Comparison of ENCODE assay signal across 13 cellular contexts in genomic region chr15:81196576-81197254, GRCh38. TPM values are rescaled to one million over a fixed set of nuclear protein-coding genes. Genes with fewer than 3 reads are reported as not detected.
A peak's percentile ranks its signal among the peaks of the same experiment; 100 is the strongest.
DNase-seq lines count a peak whose midpoint lies in the region; ATAC-seq and TF ChIP-seq lines count a peak whose summit lies in the region.
"Had no signal": no experiment of that assay in that cellular context is flagged by ENCODE, and none has a peak within 500 bp of the region (broad histone marks: within the 10 kb centered on the region; RNA-seq: fewer than 3 reads in every experiment).

TSS of gene IL16 (plus strand) at chr15:81196879. CDS start at chr15:81225400, 28,521 bp downstream.

- no peak within 1 kb of the TSS for H3K18ac ChIP-seq in H9 (ENCODE audit: insufficient read length, low read depth, low read length)

- no peak within 1 kb of the TSS for H2BK15ac ChIP-seq in H9 (ENCODE audit: low read depth, low read length)

- no peaks in the 10 kb centered on the region for H3K9me3 ChIP-seq in CD4-positive, CD25-positive, alpha-beta regulatory T cell (ENCODE audit: control insufficient read depth in 2 of 2, low read length in 2 of 2)
- no peaks in the 10 kb centered on the region for H3K9me3 ChIP-seq in H9 (ENCODE audit: control insufficient read depth, low read depth, low read length)
- H3K9me3 ChIP-seq: SJCRH30 had no signal

- H3K4me3 ChIP-seq in CD4-positive, CD25-positive, alpha-beta regulatory T cell (ENCODE audit: low read depth, low read length): no peak within 1 kb of the TSS
- no peak within 1 kb of the TSS for H3K4me3 ChIP-seq in coronary artery
- H3K4me3 ChIP-seq: SJCRH30 had no signal

- ATAC-seq in CD4-positive, CD25-positive, alpha-beta regulatory T cell (ENCODE audit: low read depth in 2 of 2): no peak
- ATAC-seq in GM19035 (IDR thresholded peaks at IDR 0.05; ENCODE audit: unreplicated experiment): no peak

- no peak within 1 kb of the TSS for H2BK5ac ChIP-seq in H9 (ENCODE audit: insufficient read length, low read length)

- no peak within 1 kb of the TSS for H3K4me2 ChIP-seq in H9 (ENCODE audit: insufficient read depth, insufficient read length, low read length)

- no peak within 1 kb of the TSS for H3K4me3 Mint-ChIP-seq in CD4-positive, CD25-positive, alpha-beta regulatory T cell
- no peak within 1 kb of the TSS for H3K4me3 Mint-ChIP-seq in H9
- H3K4me3 Mint-ChIP-seq in osteocyte (ENCODE audit: unreplicated experiment): no peak within 1 kb of the TSS

- WGBS in H9 (ENCODE audit: extremely low coverage, insufficient read length, low lambda C conversion rate): no CpG with 5 or more reads among the region's 16 CpGs

- no peak for TF ChIP-seq CTCF in H9 (conservative IDR thresholded peaks at IDR 0.05)
- TF ChIP-seq CTCF in coronary artery (IDR thresholded peaks at IDR 0.05): no peak
- TF ChIP-seq CTCF in osteocyte (IDR thresholded peaks at IDR 0.05): no peak

- H3K27me3 ChIP-seq in CD4-positive, CD25-positive, alpha-beta regulatory T cell (ENCODE audit: control insufficient read depth, insufficient read depth, low read length): no peaks in the 10 kb centered on the region
- no peaks in the 10 kb centered on the region for H3K27me3 ChIP-seq in H9 (ENCODE audit: insufficient read depth, low read length)

- H4K5ac ChIP-seq in H9 (ENCODE audit: insufficient read length, low read depth, low read length): no peak within 1 kb of the TSS

- H2BK120ac ChIP-seq in H9 (ENCODE audit: low read depth, low read length, poor library complexity, severe bottlenecking): no peak within 1 kb of the TSS

- H3K23ac ChIP-seq in H9 (ENCODE audit: insufficient read length, low read depth, low read length): no peak within 1 kb of the TSS

- no peak within 1 kb of the TSS for H2AK5ac ChIP-seq in H9 (ENCODE audit: insufficient read length, low read length)

- H3K36me3 ChIP-seq in CD4-positive, CD25-positive, alpha-beta regulatory T cell (ENCODE audit: control insufficient read depth, insufficient read depth, low read length): no peaks in the 10 kb centered on the region
- H3K36me3 ChIP-seq: SJCRH30 had no signal

- H3K23me2 ChIP-seq in H9 (ENCODE audit: insufficient read length, low read depth, low read length, poor library complexity, severe bottlenecking): no peaks in the 10 kb centered on the region

- H3K4me1 ChIP-seq in CD4-positive, CD25-positive, alpha-beta regulatory T cell (ENCODE audit: control insufficient read depth, insufficient read depth, low read length, poor library complexity, severe bottlenecking): no peaks in the 10 kb centered on the region
- no peaks in the 10 kb centered on the region for H3K4me1 ChIP-seq in H9 (ENCODE audit: insufficient read depth, low read length)
- H3K4me1 ChIP-seq: SJCRH30 had no signal

- H3K4me1 Mint-ChIP-seq in CD4-positive, CD25-positive, alpha-beta regulatory T cell: no peaks in the 10 kb centered on the region
- H3K4me1 Mint-ChIP-seq in H9 (peaks cover 13 to 25% of the 10 kb centered on the region in 2 experiments; a peak in 3 of 4 replicates), osteocyte (ENCODE audit: unreplicated experiment) (no peaks in the 10 kb centered on the region)

- H3T11ph ChIP-seq in H9 (ENCODE audit: low read length): no peak within 1 kb of the TSS

- no peak within 1 kb of the TSS for H3K4ac ChIP-seq in H9 (ENCODE audit: low read depth, low read length)

- no peak within 1 kb of the TSS for H2BK12ac ChIP-seq in H9 (ENCODE audit: insufficient read length, low read depth, low read length)

- no peak for DNase-seq in CD4-positive, CD25-positive, alpha-beta regulatory T cell
- DNase-seq in H9 (no peak), coronary artery (ENCODE audit: low spot score) (peak; percentile 64), osteocyte (ENCODE audit: extremely low spot score, unreplicated experiment) (peak; percentile 71), SKM-1 treated with dmso at 0.1 percent for 144 hours (lab: John Stamatoyannopoulos, UW; ENCODE audit: unreplicated experiment) (no peak), NCI-H526 treated with DMSO at 0.1 percent for 48 hours (lab: John Stamatoyannopoulos, UW) (no peak)
- DNase-seq: DND-41; mesenchymal stem cell; posterior cingulate gyrus; SJCRH30; stimulated activated CD4-positive, alpha-beta T cell treated with anti-CD3 and anti-CD28 coated beads, Interleukin-15, amount 100 ng/mL, for 24 hours had no signal

- 0 out of 2 replicates have a peak within 1 kb of the TSS, but pooled peaks have one; percentile 8 for H3K14ac ChIP-seq in H9 (ENCODE audit: insufficient read depth, low read length)

- no peak within 1 kb of the TSS for H2BK20ac ChIP-seq in H9 (ENCODE audit: low read depth, low read length, poor library complexity, severe bottlenecking)

- no peaks in the 10 kb centered on the region for H3K79me1 ChIP-seq in H9 (ENCODE audit: insufficient read depth, low read depth, low read length, poor library complexity, severe bottlenecking)

- no peak within 1 kb of the TSS for H3K27ac Mint-ChIP-seq in CD4-positive, CD25-positive, alpha-beta regulatory T cell
- H3K27ac Mint-ChIP-seq in H9 (no peak within 1 kb of the TSS; a peak in 1 of 7 replicates), osteocyte (ENCODE audit: unreplicated experiment) (no peak within 1 kb of the TSS)

- no peaks in the 10 kb centered on the region for H4K20me1 ChIP-seq in H9 (ENCODE audit: control insufficient read depth, insufficient read depth, insufficient read length)

- no peak within 1 kb of the TSS for H4K91ac ChIP-seq in H9 (ENCODE audit: insufficient read length, low read depth, low read length)

- H3K27me3 Mint-ChIP-seq in CD4-positive, CD25-positive, alpha-beta regulatory T cell: peaks cover 8% of the 10 kb centered on the region
- H3K27me3 Mint-ChIP-seq in H9 (ENCODE audit: low read depth) (peaks cover 7% of the 10 kb centered on the region), osteocyte (ENCODE audit: unreplicated experiment) (peaks cover 27% of the 10 kb centered on the region)

- no peak within 1 kb of the TSS for H3K27ac ChIP-seq in CD4-positive, CD25-positive, alpha-beta regulatory T cell (ENCODE audit: insufficient read depth, low read length, poor library complexity, severe bottlenecking)
- H3K27ac ChIP-seq in H9 (ENCODE audit: insufficient read length, low read depth, low read length): no peak within 1 kb of the TSS
- H3K27ac ChIP-seq in coronary artery: peak within 1 kb of the TSS in 1 of 2 donors; percentile 45
- H3K27ac ChIP-seq: SJCRH30 had no signal

- H3K56ac ChIP-seq in H9 (ENCODE audit: insufficient read length, low read depth, low read length): no peak within 1 kb of the TSS

- H2AFZ ChIP-seq in H9 (ENCODE audit: low read length): no peak within 1 kb of the TSS

- H4K8ac ChIP-seq in H9 (replicated peaks; ENCODE audit: insufficient read length, low read depth, low read length): no peak within 1 kb of the TSS

- H3K36me3 Mint-ChIP-seq in CD4-positive, CD25-positive, alpha-beta regulatory T cell: no peaks in the 10 kb centered on the region
- H3K36me3 Mint-ChIP-seq in H9 (ENCODE audit: insufficient read depth in 1 of 3, low read depth in 3 of 3) (no peaks in the 10 kb centered on the region), osteocyte (ENCODE audit: unreplicated experiment) (no peaks in the 10 kb centered on the region)

- no peaks in the 10 kb centered on the region; the same call in 1 of the 2 replicates for H3K79me2 ChIP-seq in H9 (ENCODE audit: insufficient read depth, low read length)

- no peak within 1 kb of the TSS for H3K9ac ChIP-seq in H9 (ENCODE audit: extremely low read depth, insufficient read length, low read length)

- H3K9me3 Mint-ChIP-seq in CD4-positive, CD25-positive, alpha-beta regulatory T cell: peaks cover 0 to 5% (median 0%) of the 10 kb centered on the region in 7 donors
- H3K9me3 Mint-ChIP-seq in H9: no peaks in the 10 kb centered on the region
- H3K9me3 Mint-ChIP-seq in osteocyte (ENCODE audit: unreplicated experiment): no peaks in the 10 kb centered on the region

RNA-seq across cellular contexts. Expression of gene IL16, which starts in this region (rescaled TPM):
- total RNA-seq in CD4-positive, CD25-positive, alpha-beta regulatory T cell: 141 TPM
- polyA plus RNA-seq in CD4-positive, CD25-positive, alpha-beta regulatory T cell: 100 to 1,000 TPM; 256 to 317 (median 271) TPM
- total RNA-seq in H9 (2021): 0.18 and 0.28 TPM in 2 replicates
- not detected in 2 replicates for total RNA-seq in osteocyte
- total RNA-seq: fibroblast of villous mesenchyme had no signal

Comparison
In these comparisons a context has a peak if more than half of its experiments do, and no peak if none do; other contexts are left out.
1. RNA of gene IL16 (total RNA-seq): 141 TPM in CD4-positive, CD25-positive, alpha-beta regulatory T cell (single experiment); 0.18 to 0.28 TPM in H9 and not detected in osteocyte; every median in the first group is over 100 times any median in the second.
2. Peak in DNase-seq in osteocyte; RNA of the gene not detected or under 1 TPM.